8 cellular contexts compared by ENCODE assay signal in the genomic region with DNA sequence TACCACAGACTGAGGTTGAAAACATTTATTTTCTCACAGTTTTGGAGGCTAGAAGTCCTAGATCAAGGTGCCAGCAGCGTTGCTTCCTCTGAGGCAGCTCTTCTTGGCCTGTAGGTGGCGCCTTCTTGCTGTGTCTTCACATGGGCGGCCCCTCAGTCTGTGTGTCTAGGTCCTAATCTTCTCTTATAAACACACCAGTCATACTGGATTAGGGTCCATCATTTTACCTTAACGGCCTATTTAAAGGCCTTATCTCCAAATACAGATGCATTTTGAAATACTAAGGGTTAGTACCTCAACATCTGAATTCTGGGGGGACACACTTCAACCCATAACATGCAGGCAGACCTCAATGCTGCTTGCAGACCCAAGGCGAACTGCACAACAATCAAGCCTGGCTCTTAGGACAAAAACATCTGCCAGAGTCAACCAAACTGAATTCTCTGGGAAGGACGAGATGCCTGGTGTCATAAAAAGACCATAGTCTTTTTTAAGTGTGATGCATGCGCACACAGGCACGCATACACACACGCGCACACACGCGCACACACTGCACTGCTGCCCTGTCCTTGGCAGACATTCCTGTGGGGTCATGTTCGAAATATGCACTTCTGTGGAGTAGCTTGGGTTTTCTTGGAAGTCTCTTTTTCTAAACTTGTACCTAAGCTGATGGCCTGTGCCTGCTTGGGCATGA. TPM values are rescaled to one million over a fixed set of nuclear protein-coding genes. Genes with fewer than 3 reads are reported as not detected.
DNase-seq lines count a peak whose midpoint lies in the region; ATAC-seq lines count a peak whose summit lies in the region.

No MANE protein-coding gene starts in this region.

- H3K36me3 Mint-ChIP-seq in effector memory CD8-positive, alpha-beta T cell (ENCODE audit: insufficient read depth), result peaks cover 10% of the 10 kb centered on the region

- peak; percentile 30 for ATAC-seq in HG03280 (IDR thresholded peaks at IDR 0.05; ENCODE audit: unreplicated experiment)
- ATAC-seq in effector memory CD8-positive, alpha-beta T cell (replicated peaks), result peak; percentile 32

- no peak overlapping the region for H3K4me3 Mint-ChIP-seq in effector memory CD8-positive, alpha-beta T cell

- DNase-seq in NCI-H1694 treated with DMSO at 0.1 percent for 48 hours (lab: John Stamatoyannopoulos, UW), result peak; percentile 17
- no peak for DNase-seq in NCI-H1694 (lab: John Stamatoyannopoulos, UW)
- DNase-seq in NCI-H774 (lab: John Stamatoyannopoulos, UW), result peak; percentile 35
- DNase-seq in activated CD4-positive, alpha-beta T cell treated with anti-CD3 and anti-CD28 coated beads, Interleukin-2, amount 50 U/mL, for 4 hours, result peak; percentile 56 to 58
- peak; percentile 70 to 75 (median 70) for DNase-seq in effector memory CD8-positive, alpha-beta T cell
- DNase-seq in mucosa of gallbladder (ENCODE audit: low spot score), result peak; percentile 65
- peak; percentile 22 to 55 for DNase-seq in stimulated activated CD8-positive, alpha-beta memory T cell treated with anti-CD3 and anti-CD28 coated beads, Interleukin-7, amount 100 ng/mL, for 1 hour (ENCODE audit: low read depth in 2 of 2)

- H3K27me3 Mint-ChIP-seq in effector memory CD8-positive, alpha-beta T cell, result no peaks in the 10 kb centered on the region

- H3K4me1 Mint-ChIP-seq in effector memory CD8-positive, alpha-beta T cell (ENCODE audit: low read depth in 2 of 2), result peaks cover 9 to 14% of the 10 kb centered on the region in 2 donors

- H3K27ac Mint-ChIP-seq in effector memory CD8-positive, alpha-beta T cell, result no peak overlapping the region

- no peaks in the 10 kb centered on the region for H3K9me3 Mint-ChIP-seq in effector memory CD8-positive, alpha-beta T cell

RNA-seq across cellular contexts. Expression of a gene that starts 4.3 kb away (rescaled TPM):
- 27.0 TPM for total RNA-seq in mucosa of gallbladder

RNA-seq across cellular contexts. Expression of a gene that starts 45.9 kb away (rescaled TPM):
- 68.9 TPM for total RNA-seq in mucosa of gallbladder
